8 cellular contexts compared by ENCODE assay signal in genomic region chr5:76715484-76715733, GRCh38. TPM values are rescaled to one million over a fixed set of nuclear protein-coding genes. Genes with fewer than 3 reads are reported as not detected.
DNase-seq lines count a peak whose midpoint lies in the region; ATAC-seq and TF ChIP-seq lines count a peak whose summit lies in the region.

No MANE protein-coding gene starts in this region.

- H3K4me2 ChIP-seq in BLaER1: peak overlapping the region; percentile 98

- peaks cover 58% of the 10 kb centered on the region for H3K27me3 ChIP-seq in BLaER1
- peaks cover 2% of the 10 kb centered on the region for H3K27me3 ChIP-seq in WERI-Rb-1 (ENCODE audit: insufficient read depth, low read depth, severe bottlenecking)
- H3K27me3 ChIP-seq in testis: no peaks in the 10 kb centered on the region

- intact Hi-C loops in testis (cut with DNase I; ENCODE audit: low total_unique reads): no loop called here

- no peak for TF ChIP-seq POLR2A in testis (IDR thresholded peaks at IDR 0.05)

- H3K27ac ChIP-seq in BLaER1 (no peak overlapping the region), WERI-Rb-1 (no peak overlapping the region), testis (peak overlapping the region in 1 of 2 donors; percentile 52)

- H3K4me3 ChIP-seq in BLaER1 (peak overlapping the region; percentile 75), HFF-Myc (replicated peaks; ENCODE audit: low read depth, low read length) (peak overlapping the region; percentile 98), WERI-Rb-1 (ENCODE audit: low read depth, low read length) (peak overlapping the region; percentile 85), iPS-18c (ENCODE audit: insufficient read depth, low read depth, low read length) (peak overlapping the region; percentile 93), testis (peak overlapping the region; percentile 77 to 88)

- peaks cover 4% of the 10 kb centered on the region; the same call in 1 of the 2 replicates for H3K9me3 ChIP-seq in BLaER1
- H3K9me3 ChIP-seq in WERI-Rb-1 (ENCODE audit: severe bottlenecking): no peaks in the 10 kb centered on the region
- H3K9me3 ChIP-seq in iPS-18c (ENCODE audit: control insufficient read depth, insufficient read depth, low read length): no peaks in the 10 kb centered on the region
- no peaks in the 10 kb centered on the region for H3K9me3 ChIP-seq in testis

- ATAC-seq in HG03108 (IDR thresholded peaks at IDR 0.05; ENCODE audit: unreplicated experiment) (no peak), GM19397 (IDR thresholded peaks at IDR 0.05; ENCODE audit: unreplicated experiment) (no peak)

- DNase-seq in HFF-Myc (ENCODE audit: extremely low read depth, low read depth): no peak
- DNase-seq in WERI-Rb-1: no peak
- DNase-seq in testis: no peak
- no peak for DNase-seq in NCI-H748 treated with DMSO at 0.1 percent for 48 hours (lab: John Stamatoyannopoulos, UW)

- H3K4me1 ChIP-seq in BLaER1 (peaks cover 21% of the 10 kb centered on the region), testis (peaks cover 6% of the 10 kb centered on the region)

- TF ChIP-seq CTCF in HFF-Myc (IDR thresholded peaks at IDR 0.05; ENCODE audit: low read depth, low read length, missing control alignments): no peak
- TF ChIP-seq CTCF in WERI-Rb-1 (IDR thresholded peaks at IDR 0.05; ENCODE audit: low read depth, low read length): no peak
- TF ChIP-seq CTCF in testis (IDR thresholded peaks at IDR 0.05): no peak

- H3K36me3 ChIP-seq in BLaER1: no peaks in the 10 kb centered on the region
- H3K36me3 ChIP-seq in WERI-Rb-1: no peaks in the 10 kb centered on the region
- H3K36me3 ChIP-seq in testis (ENCODE audit: low read depth, missing control alignments): no peaks in the 10 kb centered on the region

- 0 out of 2 replicates have a peak overlapping the region, but pooled peaks have one; percentile 64 for H3K9ac ChIP-seq in BLaER1

- H4K20me1 ChIP-seq in BLaER1: peaks cover 28% of the 10 kb centered on the region

- 0 to 1% methylated on average over 10 to 13 of the region's 13 CpGs for WGBS in testis, 2 donors

RNA-seq across cellular contexts. Expression of gene F2R, which starts 0.5 kb away (rescaled TPM):
- 10 to 100 TPM; 17.9 to 29.9 TPM for total RNA-seq in testis
- polyA plus RNA-seq in testis (ENCODE audit: insufficient read depth, low read depth, low replicate concordance): 28.0 TPM
